ENCODE assay signal across 11 cellular contexts in genomic region chr20:45308078-45308778, GRCh38. TPM values are rescaled to one million over a fixed set of nuclear protein-coding genes. Genes with fewer than 3 reads are reported as not detected.
DNase-seq lines count a peak whose midpoint lies in the region; ATAC-seq and TF ChIP-seq lines count a peak whose summit lies in the region.
"Had no signal": no experiment of that assay in that cellular context is flagged by ENCODE, and none has a peak within 500 bp of the region (broad histone marks: within the 10 kb centered on the region; RNA-seq: fewer than 3 reads in every experiment).

TSS of gene MATN4 (minus strand) at chr20:45308299. CDS start at chr20:45305582, 2,717 bp downstream.

- intact Hi-C loops in PC-9 (cut with micrococcal nuclease; ENCODE audit: unreplicated experiment), result no loop called here

- BruUV-seq in PC-9 (replicated peaks; lab: Mats Ljungman, UMichigan), result no TSS peak

- DNase-seq in H7, result peak; percentile 86
- DNase-seq in T-helper 17 cell, result no peak
- peak; percentile 14 for DNase-seq in iPS-NIHi11 (ENCODE audit: low spot score)
- DNase-seq in activated CD4-positive, alpha-beta memory T cell treated with anti-CD3 and anti-CD28 coated beads, Interleukin-2, amount 10 ng/mL, durations not matched to agents 7 days and 5 days, result no peak
- no peak for DNase-seq in DMS 273 treated with DMSO at 0.1 percent for 48 hours (lab: John Stamatoyannopoulos, UW)
- DNase-seq in HEK293T (ENCODE audit: extremely low spot score), result no peak
- DNase-seq in PC-9, result no peak
- DNase-seq: activated CD4-positive, alpha-beta memory T cell treated with anti-CD3 and anti-CD28 coated beads for 36 hours; activated naive CD4-positive, alpha-beta T cell treated with anti-CD3 and anti-CD28 coated beads, Interleukin-2, amount 10 ng/mL, durations not matched to agents 7 days and 5 days; NK-92 treated with Interleukin-12 subunit alpha and Interleukin-12 subunit beta, amount 100 ng/mL, for 24 hours had no signal

- H3K4me1 ChIP-seq in PC-9 (replicated peaks; ENCODE audit: insufficient read depth), result no peaks in the 10 kb centered on the region

- H3K9me2 ChIP-seq in PC-9 (ENCODE audit: insufficient read depth), result no peaks in the 10 kb centered on the region

- POLR2A ChIA-PET in activated CD4-positive, alpha-beta memory T cell treated with anti-CD3 and anti-CD28 coated beads, Interleukin-2, amount 10 ng/mL, durations not matched to agents 7 days and 5 days (lab: Charles Lee), result no interaction called here
- POLR2A ChIA-PET in HEK293T (lab: Yijun Ruan, JAX) (interaction anchor here (0.8 kb wide), 1 partner anchor 15 kb away, joined by 3 read pairs; no protein-coding TSS in a partner anchor), PC-9 (lab: Charles Lee; ENCODE audit: unreplicated experiment) (interaction anchor here (0.8 kb wide), 1 partner anchor 150 kb away, joined by 6 read pairs; no protein-coding TSS in a partner anchor)

- H2AFZ ChIP-seq in PC-9, result no peak within 1 kb of the TSS

- H3K27me3 Mint-ChIP-seq in T-helper 17 cell, result peaks cover 76% of the 10 kb centered on the region
- H3K27me3 Mint-ChIP-seq in activated CD4-positive, alpha-beta memory T cell treated with anti-CD3 and anti-CD28 coated beads, Interleukin-2, amount 10 ng/mL, durations not matched to agents 7 days and 5 days, result peaks cover 25% of the 10 kb centered on the region

- no peak within 1 kb of the TSS for H3K4me3 Mint-ChIP-seq in T-helper 17 cell
- no peak within 1 kb of the TSS for H3K4me3 Mint-ChIP-seq in activated CD4-positive, alpha-beta memory T cell treated with anti-CD3 and anti-CD28 coated beads, Interleukin-2, amount 10 ng/mL, durations not matched to agents 7 days and 5 days
- H3K4me3 Mint-ChIP-seq: activated CD4-positive, alpha-beta memory T cell treated with anti-CD3 and anti-CD28 coated beads for 36 hours; activated naive CD4-positive, alpha-beta T cell treated with anti-CD3 and anti-CD28 coated beads, Interleukin-2, amount 10 ng/mL, durations not matched to agents 7 days and 5 days had no signal

- H3K27ac ChIP-seq in 22Rv1 (no peak within 1 kb of the TSS), PC-9 (no peak within 1 kb of the TSS)

- H3K79me2 ChIP-seq in PC-9 (ENCODE audit: low read depth), result no peaks in the 10 kb centered on the region

- no peaks in the 10 kb centered on the region for H3K9me3 Mint-ChIP-seq in activated CD4-positive, alpha-beta memory T cell treated with anti-CD3 and anti-CD28 coated beads, Interleukin-2, amount 10 ng/mL, durations not matched to agents 7 days and 5 days
- H3K9me3 Mint-ChIP-seq: activated CD4-positive, alpha-beta memory T cell treated with anti-CD3 and anti-CD28 coated beads for 36 hours; activated naive CD4-positive, alpha-beta T cell treated with anti-CD3 and anti-CD28 coated beads, Interleukin-2, amount 10 ng/mL, durations not matched to agents 7 days and 5 days had no signal

- CTCF ChIA-PET in activated CD4-positive, alpha-beta memory T cell treated with anti-CD3 and anti-CD28 coated beads, Interleukin-2, amount 10 ng/mL, durations not matched to agents 7 days and 5 days (lab: Charles Lee), result interaction anchor here (1.0 to 1.8 kb wide), 2 partner anchors 10 to 14 kb away, joined by 3 to 8 read pairs; no protein-coding TSS in a partner anchor
- CTCF ChIA-PET in HEK293T (lab: Yijun Ruan, JAX) (no interaction called here), PC-9 (lab: Charles Lee) (no interaction called here)

- H3K27me3 ChIP-seq in H7 (ENCODE audit: control insufficient read depth, insufficient read depth, low read length), result peaks cover 12% of the 10 kb centered on the region
- no peaks in the 10 kb centered on the region for H3K27me3 ChIP-seq in PC-9 (ENCODE audit: insufficient read depth, low read depth)

- TF ChIP-seq CTCF in 22Rv1 (IDR thresholded peaks at IDR 0.05) (peak; percentile 63), PC-9 (conservative IDR thresholded peaks at IDR 0.05) (no peak)

- no peaks in the 10 kb centered on the region for H3K36me3 ChIP-seq in H7 (replicated peaks; ENCODE audit: control insufficient read depth, insufficient read depth, low read length)
- no peaks in the 10 kb centered on the region for H3K36me3 ChIP-seq in PC-9 (ENCODE audit: low read depth)

- no peaks in the 10 kb centered on the region for H4K20me1 ChIP-seq in PC-9 (ENCODE audit: insufficient read depth)

- ATAC-seq in T-helper 17 cell, result no peak

- peak within 1 kb of the TSS; percentile 45 for H3K27ac Mint-ChIP-seq in T-helper 17 cell
- no peak within 1 kb of the TSS for H3K27ac Mint-ChIP-seq in activated CD4-positive, alpha-beta memory T cell treated with anti-CD3 and anti-CD28 coated beads, Interleukin-2, amount 10 ng/mL, durations not matched to agents 7 days and 5 days
- H3K27ac Mint-ChIP-seq: activated CD4-positive, alpha-beta memory T cell treated with anti-CD3 and anti-CD28 coated beads for 36 hours; activated naive CD4-positive, alpha-beta T cell treated with anti-CD3 and anti-CD28 coated beads, Interleukin-2, amount 10 ng/mL, durations not matched to agents 7 days and 5 days had no signal

- no peak within 1 kb of the TSS for H3K4me3 ChIP-seq in H7 (ENCODE audit: insufficient read depth, low read depth, low read length)
- no peak within 1 kb of the TSS for H3K4me3 ChIP-seq in PC-9

- H3K4me2 ChIP-seq in PC-9, result no peak within 1 kb of the TSS

- no peaks in the 10 kb centered on the region for H3F3A ChIP-seq in PC-9 (ENCODE audit: insufficient read depth, low read depth)

- H3K4me1 Mint-ChIP-seq in T-helper 17 cell, result peaks cover 8% of the 10 kb centered on the region
- peaks cover 24% of the 10 kb centered on the region for H3K4me1 Mint-ChIP-seq in activated CD4-positive, alpha-beta memory T cell treated with anti-CD3 and anti-CD28 coated beads, Interleukin-2, amount 10 ng/mL, durations not matched to agents 7 days and 5 days

- H3K9me3 ChIP-seq in T-helper 17 cell (ENCODE audit: control insufficient read depth, low read length, poor library complexity, severe bottlenecking) (no peaks in the 10 kb centered on the region), PC-9 (ENCODE audit: insufficient read depth, low read depth) (no peaks in the 10 kb centered on the region)

- peaks cover 3% of the 10 kb centered on the region for H3K36me3 Mint-ChIP-seq in T-helper 17 cell (ENCODE audit: low read depth)
- H3K36me3 Mint-ChIP-seq in activated CD4-positive, alpha-beta memory T cell treated with anti-CD3 and anti-CD28 coated beads, Interleukin-2, amount 10 ng/mL, durations not matched to agents 7 days and 5 days (ENCODE audit: low read depth), result no peaks in the 10 kb centered on the region
- H3K36me3 Mint-ChIP-seq: activated naive CD4-positive, alpha-beta T cell treated with anti-CD3 and anti-CD28 coated beads, Interleukin-2, amount 10 ng/mL, durations not matched to agents 7 days and 5 days had no signal

TF ChIP-seq in HEK293T, 16 proteins besides CTCF, POLR2A, EP300 and RAD21:
- TF ChIP-seq L3MBTL2 (conservative IDR thresholded peaks at IDR 0.05) (no peak), SP1 (IDR thresholded peaks at IDR 0.05) (no peak), BHLHE40 (IDR thresholded peaks at IDR 0.05; ENCODE audit: borderline replicate concordance) (no peak), LEF1 (IDR thresholded peaks at IDR 0.05; ENCODE audit: borderline replicate concordance) (no peak), CTBP1 (IDR thresholded peaks at IDR 0.05; ENCODE audit: borderline replicate concordance) (no peak), SUZ12 (IDR thresholded peaks at IDR 0.05) (no peak), FOXK2 (IDR thresholded peaks at IDR 0.05) (no peak), ZNF384 (IDR thresholded peaks at IDR 0.05) (no peak), HDGF (IDR thresholded peaks at IDR 0.05; ENCODE audit: borderline replicate concordance) (no peak), ELF4 (IDR thresholded peaks at IDR 0.05) (no peak), FOXA1 (IDR thresholded peaks at IDR 0.05) (no peak), FOXM1 (IDR thresholded peaks at IDR 0.05; ENCODE audit: borderline replicate concordance) (no peak), ARNT (IDR thresholded peaks at IDR 0.05) (no peak), TARDBP (IDR thresholded peaks at IDR 0.05) (no peak), PKNOX1 (IDR thresholded peaks at IDR 0.05) (no peak), NFRKB (IDR thresholded peaks at IDR 0.05) (no peak)
TF ChIP-seq in HEK293T: peak in this region for 0.

RNA-seq across cellular contexts. Expression of gene MATN4, which starts in this region (rescaled TPM):
- total RNA-seq in H7 (2014; rRNA removed; shearing (Covaris generic)), result 0.14 and 0.67 TPM in 2 replicates
- total RNA-seq in T-helper 17 cell (not detected), PC-9 (2021) (0.33 and 0.60 TPM in 2 replicates)
- total RNA-seq in activated CD4-positive, alpha-beta memory T cell treated with anti-CD3 and anti-CD28 coated beads, Interleukin-2, amount 10 ng/mL, durations not matched to agents 7 days and 5 days, result 1 to 10 TPM in 1 of 2 experiments, under 1 TPM in 1; 0.83 to 1.5 TPM

Comparison
In these comparisons a context has a peak if more than half of its experiments do, and no peak if none do; other contexts are left out.
1. Peak in DNase-seq in H7; RNA of the gene not detected or under 1 TPM.